8 cellular contexts compared by ENCODE assay signal in the genomic region with DNA sequence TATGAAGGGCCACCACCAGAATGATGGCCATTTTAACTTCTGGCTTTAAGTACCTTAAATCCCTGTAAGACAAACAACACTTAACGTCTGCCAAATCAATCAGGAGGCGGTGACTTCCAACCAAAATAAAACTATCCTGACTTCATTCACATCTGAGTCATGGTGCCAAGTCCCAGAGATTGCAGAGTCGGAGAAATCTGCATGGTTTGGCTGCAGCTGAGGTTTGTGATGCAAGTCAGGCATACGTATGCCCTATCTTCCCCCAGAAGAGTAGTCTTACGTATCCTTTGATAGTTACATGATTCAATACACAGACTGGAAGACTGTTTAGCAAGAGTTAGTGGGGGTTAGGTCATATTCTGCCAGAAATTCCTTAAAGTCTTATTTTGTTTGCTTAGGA. TPM values are rescaled to one million over a fixed set of nuclear protein-coding genes. Genes with fewer than 3 reads are reported as not detected.
A peak's percentile ranks its signal among the peaks of the same experiment; 100 is the strongest.
DNase-seq lines count a peak whose midpoint lies in the region; ATAC-seq and TF ChIP-seq lines count a peak whose summit lies in the region.

No MANE protein-coding gene starts in this region.

- WGBS in mammary epithelial cell (ENCODE audit: low coverage, missing lambda C conversion rate): 46% methylated on average over 5 of the region's 5 CpGs
- 0 to 3% methylated on average over 5 of the region's 5 CpGs for WGBS in aorta, 2 donors

- in situ Hi-C loops in mammary epithelial cell (cut with MboI; ENCODE audit: low sequenced_read_pairs in 2 of 2): loop anchor here (10.0 kb wide), 1 partner anchor 145 kb away; no protein-coding TSS in a partner anchor

- TF ChIP-seq CTCF in mammary epithelial cell (conservative IDR thresholded peaks at IDR 0.05 in 1 of 2, IDR thresholded peaks at IDR 0.05 in 1 of 2; ENCODE audit: extremely low read depth in 1 of 2, insufficient read depth in 1 of 2, low read depth in 1 of 2, low read length in 2 of 2): no peak

- no peaks in the 10 kb centered on the region for H4K20me1 ChIP-seq in mammary epithelial cell (ENCODE audit: insufficient read depth, low read length)

- CTCF ChIA-PET in mammary epithelial cell (lab: Charles Lee; ENCODE audit: low non-redundant PET): no interaction called here

- H2AFZ ChIP-seq in mammary epithelial cell (ENCODE audit: low read depth, low read length): no peak overlapping the region

- no peak overlapping the region for H3K4me2 ChIP-seq in mammary epithelial cell (ENCODE audit: insufficient read depth, low read depth, low read length)

- H3K27me3 ChIP-seq in mammary epithelial cell (ENCODE audit: insufficient read depth, low read length): no peaks in the 10 kb centered on the region
- H3K27me3 ChIP-seq in aorta (ENCODE audit: control insufficient read depth in 1 of 2, insufficient read depth in 2 of 2, low read length in 1 of 2): no peaks in the 10 kb centered on the region

- H3K36me3 ChIP-seq in mammary epithelial cell (ENCODE audit: insufficient read depth, low read length) (no peaks in the 10 kb centered on the region), aorta (ENCODE audit: control insufficient read depth in 1 of 2, insufficient read depth in 2 of 2, low read length in 1 of 2) (no peaks in the 10 kb centered on the region)

- BruUV-seq in mammary epithelial cell (replicated peaks; lab: Mats Ljungman, UMichigan): no TSS peak

- intact Hi-C loops in Right ventricle myocardium inferior (cut with DNase I): loop anchor here (5.0 kb wide), 4 partner anchors 67 to 277 kb away; no protein-coding TSS in a partner anchor
- intact Hi-C loops in cardiac septum (cut with DNase I): loop anchor here (5.0 kb wide), 5 partner anchors 67 to 282 kb away; a partner anchor contains a TSS
- intact Hi-C loops in mammary epithelial cell (cut with micrococcal nuclease): no loop called here
- intact Hi-C loops in aorta (cut with DNase I): loop anchor here (5.0 to 10.0 kb wide), 5 partner anchors 143 to 277 kb away; no protein-coding TSS in a partner anchor

- H3K4me1 ChIP-seq in mammary epithelial cell (ENCODE audit: insufficient read depth, low read length) (peaks cover 9% of the 10 kb centered on the region), aorta (ENCODE audit: control insufficient read depth in 1 of 2, insufficient read depth in 2 of 2, low read length in 2 of 2) (no peaks in the 10 kb centered on the region)

- no peak overlapping the region for H3K9ac ChIP-seq in mammary epithelial cell (ENCODE audit: insufficient read depth, low read length)

- no peaks in the 10 kb centered on the region for H3K79me2 ChIP-seq in mammary epithelial cell (ENCODE audit: insufficient read depth, low read length)

- dilution Hi-C loops in mammary epithelial cell (cut with HindIII; ENCODE audit: low sequenced_read_pairs): no loop called here

- DNase-seq in Right ventricle myocardium inferior (ENCODE audit: missing footprints) (no peak), cardiac septum (ENCODE audit: low spot score) (no peak), mammary epithelial cell (peak; percentile 25), lung microvascular endothelial cell (ENCODE audit: low read depth in 2 of 2) (peak; percentile 61 to 90), aorta (peak in 1 of 2 donors; percentile 84), DMS153 treated with DMSO at 0.1 percent for 48 hours (lab: John Stamatoyannopoulos, UW; ENCODE audit: unreplicated experiment) (no peak), germinal center (ENCODE audit: low spot score) (no peak), iPS-NIHi7 (ENCODE audit: extremely low spot score) (no peak)

- ATAC-seq in Right ventricle myocardium inferior (peak; percentile 41), aorta (ENCODE audit: low FRiP score) (peak; percentile 63)

- H3K27ac ChIP-seq in mammary epithelial cell (ENCODE audit: insufficient read depth, low read depth, low read length) (no peak overlapping the region), aorta (ENCODE audit: low read depth in 1 of 2, low read length in 2 of 2) (peak overlapping the region; percentile 9 to 50)

- H3K4me3 ChIP-seq in mammary epithelial cell (replicated peaks in 1 of 3; ENCODE audit: insufficient read depth in 1 of 3, low read depth in 2 of 3, low read length in 3 of 3): no peak overlapping the region
- no peak overlapping the region for H3K4me3 ChIP-seq in aorta (ENCODE audit: low read length in 2 of 2)

- H3K9me3 ChIP-seq in mammary epithelial cell (replicated peaks; ENCODE audit: insufficient read depth, low read length) (no peaks in the 10 kb centered on the region), aorta (ENCODE audit: control insufficient read depth, low read length) (no peaks in the 10 kb centered on the region)

RNA-seq across cellular contexts. Expression of a gene that starts 1.7 kb away (rescaled TPM):
- total RNA-seq in Right ventricle myocardium inferior (15.6 TPM), cardiac septum (42.9 TPM), mammary epithelial cell (1 to 10 TPM; 1.0 to 4.3 TPM), lung microvascular endothelial cell (14.2 and 21.2 TPM in 2 replicates), aorta (10 to 100 TPM; 80.9 to 82.6 TPM)
- polyA plus RNA-seq in mammary epithelial cell (0.40 TPM), aorta (10 to 100 TPM; 19.3 to 29.4 TPM)
- polyA minus RNA-seq in mammary epithelial cell: 2.0 TPM

Comparison
In these comparisons a context has a peak if more than half of its experiments do, and no peak if none do; other contexts are left out.
1. DNase-seq: peak in mammary epithelial cell (single experiment) and lung microvascular endothelial cell (2 of 2); none in Right ventricle myocardium inferior (single experiment), cardiac septum (single experiment), DMS153 treated with DMSO at 0.1 percent for 48 hours (single experiment), germinal center (single experiment) and iPS-NIHi7 (single experiment).